ENCODE assay signal across 30 cellular contexts in genomic region chr6:101070044-101070608, GRCh38.
"Had no signal": no experiment of that assay in that cellular context is flagged by ENCODE, and none has a peak within 500 bp of the region (broad histone marks: within the 10 kb centered on the region; RNA-seq: fewer than 3 reads in every experiment).

No MANE protein-coding gene starts in this region.

- H3K27ac ChIP-seq: ascending aorta, breast epithelium, cardiac muscle cell, coronary artery, dorsolateral prefrontal cortex, esophagus muscularis mucosa, foreskin keratinocyte, gastrocnemius medialis, WERI-Rb-1 had no signal

- H3K36me3 ChIP-seq: ascending aorta, breast epithelium, cardiac muscle cell, esophagus muscularis mucosa, gastrocnemius medialis, WERI-Rb-1 had no signal

- H3K4me3 ChIP-seq: ascending aorta, breast epithelium, cardiac muscle cell, coronary artery, dorsolateral prefrontal cortex, esophagus muscularis mucosa, gastrocnemius medialis had no signal

- ATAC-seq: activated CD4-positive, CD25-positive, alpha-beta regulatory T cell treated with anti-CD3 and anti-CD28 coated beads, Interleukin-2, amount 50 U/mL, for 24 hours; activated CD8-positive, alpha-beta T cell treated with anti-CD3 and anti-CD28 coated beads for 36 hours; activated naive CD4-positive, alpha-beta T cell treated with anti-CD3 and anti-CD28 coated beads, Interleukin-2, amount 50 U/mL, for 72 hours; activated T-cell treated with anti-CD3 and anti-CD28 coated beads, Interleukin-2, amount 50 U/mL, for 72 hours; effector memory CD8-positive, alpha-beta T cell; gastrocnemius medialis; T-helper 17 cell had no signal

- H3K4me1 ChIP-seq: ascending aorta, breast epithelium, esophagus muscularis mucosa, foreskin keratinocyte, gastrocnemius medialis had no signal

- H3K9me3 ChIP-seq: gastrocnemius medialis had no signal

- H3K27me3 ChIP-seq: ascending aorta, breast epithelium, cardiac muscle cell, dorsolateral prefrontal cortex, esophagus muscularis mucosa, foreskin keratinocyte, gastrocnemius medialis had no signal

- DNase-seq: activated B cell treated with CpG ODN at 0.5 μM for 24 hours; activated CD4-positive, alpha-beta T cell treated with anti-CD3 and anti-CD28 coated beads for 48 hours; activated CD4-positive, alpha-beta T cell treated with anti-CD3 and anti-CD28 coated beads, Interleukin-2, amount 50 U/mL, for 1 hour; activated CD4-positive, alpha-beta T cell treated with anti-CD3 and anti-CD28 coated beads, Interleukin-2, amount 50 U/mL, for 48 hours; activated CD8-positive, alpha-beta memory T cell treated with anti-CD3 and anti-CD28 coated beads for 24 hours; activated CD8-positive, alpha-beta T cell treated with anti-CD3 and anti-CD28 coated beads for 36 hours; activated gamma-delta T cell; activated naive CD4-positive, alpha-beta T cell; activated naive CD4-positive, alpha-beta T cell treated with anti-CD3 and anti-CD28 coated beads, Interleukin-2, amount 10 ng/mL, durations not matched to agents 7 days and 5 days; activated naive CD8-positive, alpha-beta T cell treated with anti-CD3 and anti-CD28 coated beads, Interleukin-2, amount 10 ng/mL, durations not matched to agents 7 days and 5 days; activated T-cell treated with anti-CD3 and anti-CD28 coated beads, Interleukin-2, amount 50 U/mL, for 72 hours; central memory CD4-positive, alpha-beta T cell; cerebellar nuclear complex; dorsolateral prefrontal cortex; effector memory CD8-positive, alpha-beta T cell; erythroblast; gastrocnemius medialis; glutamatergic neuron; T-helper 1 cell; T-helper 17 cell; T1000; WERI-Rb-1 had no signal
